ENCODE assay signal across 8 cellular contexts in the genomic region with DNA sequence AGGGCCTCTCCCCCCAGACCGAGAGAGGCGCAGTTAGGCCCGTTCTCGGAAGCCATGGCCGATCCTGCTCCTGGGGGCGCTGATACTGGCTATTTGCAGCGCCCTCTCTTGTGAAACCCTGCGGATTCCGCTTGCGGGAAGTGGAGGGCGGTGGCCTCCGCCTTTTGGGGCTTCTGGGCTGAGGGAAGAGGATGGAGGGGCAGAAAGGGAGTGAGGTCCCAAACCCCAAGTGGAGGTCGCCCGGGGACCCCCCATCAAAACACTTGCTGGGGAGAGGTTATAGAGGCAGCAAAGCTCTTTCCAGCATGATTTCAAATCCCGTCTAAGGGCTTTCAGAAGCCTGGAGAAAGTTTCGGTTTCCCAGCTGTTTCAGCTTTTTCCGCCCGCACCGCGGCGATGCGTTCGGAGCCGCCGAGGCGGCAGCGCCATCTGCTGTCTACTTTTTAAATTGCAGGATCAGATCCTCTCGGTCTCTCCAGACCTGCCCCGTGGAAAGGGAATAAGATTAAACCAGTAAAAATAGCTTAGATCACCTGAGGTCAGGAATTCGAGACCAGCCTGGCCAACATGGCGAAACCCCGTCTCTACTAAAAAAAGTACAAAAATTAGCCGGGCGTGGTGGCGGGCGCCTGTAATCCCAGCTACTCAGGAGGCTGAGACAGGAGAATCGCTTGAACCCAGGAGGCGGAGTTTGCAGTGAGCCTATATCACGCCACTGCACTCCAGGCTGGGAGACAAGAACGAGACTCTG. TPM values are rescaled to one million over a fixed set of nuclear protein-coding genes. Genes with fewer than 3 reads are reported as not detected.
DNase-seq lines count a peak whose midpoint lies in the region; ATAC-seq and TF ChIP-seq lines count a peak whose summit lies in the region.

No MANE protein-coding gene starts in this region.

- TF ChIP-seq POLR2A in erythroblast (IDR thresholded peaks at IDR 0.05; ENCODE audit: low read length): no peak

- peaks cover 6% of the 10 kb centered on the region for H3K27me3 Mint-ChIP-seq in HFFc6 (ENCODE audit: insufficient read depth)

- H3K9me3 Mint-ChIP-seq in HFFc6: no peaks in the 10 kb centered on the region

- in situ Hi-C loops in Caki2 (cut with HindIII; ENCODE audit: low pct_unique_long_range_greater_than_20kb, low sequenced_read_pairs): no loop called here

- peak overlapping the region; percentile 13; the same call in 1 of the 2 replicates for H3K27ac Mint-ChIP-seq in HFFc6

- ATAC-seq in HG02884 (IDR thresholded peaks at IDR 0.05; ENCODE audit: unreplicated experiment): no peak

- no peaks in the 10 kb centered on the region for H3K36me3 Mint-ChIP-seq in HFFc6 (ENCODE audit: low read depth)

- peak overlapping the region; percentile 79 for H3K4me3 Mint-ChIP-seq in HFFc6

- TF ChIP-seq CTCF in HFFc6 (IDR thresholded peaks at IDR 0.05): peak; percentile 96

- DNase-seq in Caki2 (ENCODE audit: low read depth) (peak; percentile 37), HFFc6 (peak; percentile 53), NOMO-1 treated with dmso at 0.1 percent for 144 hours (lab: John Stamatoyannopoulos, UW; ENCODE audit: unreplicated experiment) (peak; percentile 35), activated T-cell treated with anti-CD3 and anti-CD28 coated beads for 48 hours (ENCODE audit: low read depth) (peak; percentile 75), erythroblast (lab: John Stamatoyannopoulos, UW) (peak; percentile 56 to 80), mucosa of gallbladder (ENCODE audit: low spot score) (peak; percentile 88)
- peak; percentile 54 to 59 for DNase-seq in stimulated activated CD8-positive, alpha-beta memory T cell treated with anti-CD3 and anti-CD28 coated beads, Interleukin-15, amount 100 ng/mL, for 48 hours (ENCODE audit: low read depth in 2 of 2)

- peaks cover 6% of the 10 kb centered on the region; the same call in 1 of the 2 replicates for H3K4me1 Mint-ChIP-seq in HFFc6 (ENCODE audit: low read depth)

RNA-seq across cellular contexts. Expression of a gene that starts 15.8 kb away (rescaled TPM):
- not detected in 2 replicates for total RNA-seq in Caki2 (2014; rRNA removed; shearing (Covaris generic); ENCODE audit: low replicate concordance)
- not detected for total RNA-seq in HFFc6 (2021; fragmentation: NEBNext Ultra II Directional; extraction: Animal tissue kit (Norgen Biotek cat#: 25700))
- total RNA-seq in mucosa of gallbladder: 4.2 TPM

RNA-seq across cellular contexts. Expression of a gene that starts 28.1 kb away (rescaled TPM):
- total RNA-seq in Caki2 (2014; rRNA removed; shearing (Covaris generic); ENCODE audit: low replicate concordance): not detected in 2 replicates
- not detected for total RNA-seq in HFFc6 (2021; fragmentation: NEBNext Ultra II Directional; extraction: Animal tissue kit (Norgen Biotek cat#: 25700))
- total RNA-seq in mucosa of gallbladder: 1.5 TPM

Comparison
In these comparisons a context has a peak if more than half of its experiments do, and no peak if none do; other contexts are left out.
1. DNase-seq: peak in every context shown above with its lines; median percentile 88 in mucosa of gallbladder; 75 in activated T-cell treated with anti-CD3 and anti-CD28 coated beads for 48 hours; 68 in erythroblast; 56 in stimulated activated CD8-positive, alpha-beta memory T cell treated with anti-CD3 and anti-CD28 coated beads, Interleukin-15, amount 100 ng/mL, for 48 hours; 53 in HFFc6; 37 in Caki2; 35 in NOMO-1 treated with dmso at 0.1 percent for 144 hours.